In genomic region chrX:155048997-155049619, GRCh38 we compare ENCODE assay signal across 8 cellular contexts. TPM values are rescaled to one million over a fixed set of nuclear protein-coding genes. Genes with fewer than 3 reads are reported as not detected.
DNase-seq lines count a peak whose midpoint lies in the region; ATAC-seq, FAIRE-seq and TF ChIP-seq lines count a peak whose summit lies in the region.

No MANE protein-coding gene starts in this region.

- H3K4me1 Mint-ChIP-seq in activated naive CD8-positive, alpha-beta T cell treated with anti-CD3 and anti-CD28 coated beads, Interleukin-2, amount 10 ng/mL, durations not matched to agents 7 days and 5 days, result peaks cover 27% of the 10 kb centered on the region

- TF ChIP-seq CTCF in AG10803 (conservative IDR thresholded peaks at IDR 0.05; ENCODE audit: low read length) (peak; percentile 62), OCI-LY3 (IDR thresholded peaks at IDR 0.05; ENCODE audit: low read depth, low read length) (peak; percentile 70)

- H3K27ac ChIP-seq in OCI-LY3 (ENCODE audit: low read length), result no peak overlapping the region

- H3K9ac ChIP-seq in OCI-LY3 (ENCODE audit: low read length), result no peak overlapping the region

- no peaks in the 10 kb centered on the region for H3K27me3 Mint-ChIP-seq in activated naive CD8-positive, alpha-beta T cell treated with anti-CD3 and anti-CD28 coated beads, Interleukin-2, amount 10 ng/mL, durations not matched to agents 7 days and 5 days

- no peak overlapping the region for H3K4me2 ChIP-seq in OCI-LY3 (ENCODE audit: low read length)

- peak; percentile 58 for DNase-seq in AG10803 (ENCODE audit: low read depth)
- DNase-seq in GM12892 (ENCODE audit: insufficient read length), result no peak
- DNase-seq in activated naive CD8-positive, alpha-beta T cell treated with anti-CD3 and anti-CD28 coated beads, Interleukin-2, amount 10 ng/mL, durations not matched to agents 7 days and 5 days, result no peak
- DNase-seq in hepatic stellate cell (ENCODE audit: low spot score), result peak; percentile 21
- DNase-seq in stimulated activated CD4-positive, alpha-beta T cell treated with anti-CD3 and anti-CD28 coated beads, Interleukin-12 subunit alpha, Interleukin-12 subunit beta, amount 100 ng/mL, for 48 hours (ENCODE audit: low read depth in 2 of 3, low spot score in 1 of 3), result peak in 2 of 3 donors; percentile 38 to 50
- DNase-seq in middle frontal gyrus (ENCODE audit: extremely low spot score, low spot score), result no peak

- H3K27me3 ChIP-seq in OCI-LY3 (ENCODE audit: low read depth, low read length), result no peaks in the 10 kb centered on the region

- no peaks in the 10 kb centered on the region for H3K36me3 ChIP-seq in OCI-LY3 (replicated peaks; ENCODE audit: low read depth, low read length)

- no peak overlapping the region for H2AFZ ChIP-seq in OCI-LY3 (ENCODE audit: low read depth, low read length)

- POLR2A ChIA-PET in activated naive CD8-positive, alpha-beta T cell treated with anti-CD3 and anti-CD28 coated beads, Interleukin-2, amount 10 ng/mL, durations not matched to agents 7 days and 5 days (lab: Charles Lee), result no interaction called here

- peak; percentile 47 for ATAC-seq in activated naive CD8-positive, alpha-beta T cell treated with anti-CD3 and anti-CD28 coated beads, Interleukin-2, amount 10 ng/mL, durations not matched to agents 7 days and 5 days (ENCODE audit: low read depth)
- ATAC-seq in HG03097 (IDR thresholded peaks at IDR 0.05; ENCODE audit: low FRiP score, unreplicated experiment), result no peak

- peak; percentile 76 for FAIRE-seq in GM12892 (lab: Jason Lieb, UNC)

- H3K9me3 ChIP-seq in OCI-LY3 (ENCODE audit: insufficient read depth, low read length), result no peaks in the 10 kb centered on the region

- peaks cover 11% of the 10 kb centered on the region for H3K36me3 Mint-ChIP-seq in activated naive CD8-positive, alpha-beta T cell treated with anti-CD3 and anti-CD28 coated beads, Interleukin-2, amount 10 ng/mL, durations not matched to agents 7 days and 5 days

- H3K4me3 ChIP-seq in AG10803 (ENCODE audit: low read length) (no peak overlapping the region), OCI-LY3 (ENCODE audit: low read length) (no peak overlapping the region)

- no peak overlapping the region for H3K27ac Mint-ChIP-seq in activated naive CD8-positive, alpha-beta T cell treated with anti-CD3 and anti-CD28 coated beads, Interleukin-2, amount 10 ng/mL, durations not matched to agents 7 days and 5 days

- no peak overlapping the region for H3K4me3 Mint-ChIP-seq in activated naive CD8-positive, alpha-beta T cell treated with anti-CD3 and anti-CD28 coated beads, Interleukin-2, amount 10 ng/mL, durations not matched to agents 7 days and 5 days

- no peaks in the 10 kb centered on the region for H3K4me1 ChIP-seq in OCI-LY3 (ENCODE audit: low read length)

- no peaks in the 10 kb centered on the region for H3K79me2 ChIP-seq in OCI-LY3 (ENCODE audit: low read length)

- no peak for TF ChIP-seq POLR2A in GM12892 (IDR thresholded peaks at IDR 0.05; ENCODE audit: low read depth, low read length)

- H3K9me3 Mint-ChIP-seq in activated naive CD8-positive, alpha-beta T cell treated with anti-CD3 and anti-CD28 coated beads, Interleukin-2, amount 10 ng/mL, durations not matched to agents 7 days and 5 days, result no peaks in the 10 kb centered on the region

- H4K20me1 ChIP-seq in OCI-LY3 (ENCODE audit: insufficient read depth, low read length), result no peaks in the 10 kb centered on the region

RNA-seq across cellular contexts. Expression of gene CMC4, which starts 21.8 kb away (rescaled TPM):
- 14.0 TPM for polyA plus RNA-seq in GM12892 (2012; ENCODE audit: missing spikeins)
- 1 to 10 TPM; 6.7 to 7.5 TPM for total RNA-seq in activated naive CD8-positive, alpha-beta T cell treated with anti-CD3 and anti-CD28 coated beads, Interleukin-2, amount 10 ng/mL, durations not matched to agents 7 days and 5 days

RNA-seq across cellular contexts. Expression of gene MTCP1, which starts 21.8 kb away (rescaled TPM):
- polyA plus RNA-seq in GM12892 (2012; ENCODE audit: missing spikeins), result 63.9 TPM
- 10 to 100 TPM; 24.5 TPM for total RNA-seq in activated naive CD8-positive, alpha-beta T cell treated with anti-CD3 and anti-CD28 coated beads, Interleukin-2, amount 10 ng/mL, durations not matched to agents 7 days and 5 days

RNA-seq across cellular contexts. Expression of gene BRCC3, which starts 22.2 kb away (rescaled TPM):
- polyA plus RNA-seq in GM12892 (2012; ENCODE audit: missing spikeins), result 26.1 TPM
- total RNA-seq in activated naive CD8-positive, alpha-beta T cell treated with anti-CD3 and anti-CD28 coated beads, Interleukin-2, amount 10 ng/mL, durations not matched to agents 7 days and 5 days, result 10 to 100 TPM; 25.0 to 26.0 TPM

RNA-seq across cellular contexts. Expression of gene FUNDC2, which starts 22.5 kb away (rescaled TPM):
- polyA plus RNA-seq in GM12892 (2012; ENCODE audit: missing spikeins), result 130 TPM
- total RNA-seq in activated naive CD8-positive, alpha-beta T cell treated with anti-CD3 and anti-CD28 coated beads, Interleukin-2, amount 10 ng/mL, durations not matched to agents 7 days and 5 days, result 10 to 100 TPM; 44.3 to 47.4 TPM

RNA-seq across cellular contexts. Expression of gene F8, which starts 26.6 kb away (rescaled TPM):
- polyA plus RNA-seq in GM12892 (2012; ENCODE audit: missing spikeins), result 5.3 TPM
- total RNA-seq in activated naive CD8-positive, alpha-beta T cell treated with anti-CD3 and anti-CD28 coated beads, Interleukin-2, amount 10 ng/mL, durations not matched to agents 7 days and 5 days, result 1 to 10 TPM; 6.8 to 7.8 TPM

Comparison
In these comparisons a context has a peak if more than half of its experiments do, and no peak if none do; other contexts are left out.
1. DNase-seq: peak in AG10803 (single experiment), hepatic stellate cell (single experiment) and stimulated activated CD4-positive, alpha-beta T cell treated with anti-CD3 and anti-CD28 coated beads, Interleukin-12 subunit alpha, Interleukin-12 subunit beta, amount 100 ng/mL, for 48 hours (2 of 3); none in GM12892 (single experiment), activated naive CD8-positive, alpha-beta T cell treated with anti-CD3 and anti-CD28 coated beads, Interleukin-2, amount 10 ng/mL, durations not matched to agents 7 days and 5 days (single experiment) and middle frontal gyrus (single experiment).